Comparison of ENCODE assay signal across 9 cellular contexts in the genomic region with DNA sequence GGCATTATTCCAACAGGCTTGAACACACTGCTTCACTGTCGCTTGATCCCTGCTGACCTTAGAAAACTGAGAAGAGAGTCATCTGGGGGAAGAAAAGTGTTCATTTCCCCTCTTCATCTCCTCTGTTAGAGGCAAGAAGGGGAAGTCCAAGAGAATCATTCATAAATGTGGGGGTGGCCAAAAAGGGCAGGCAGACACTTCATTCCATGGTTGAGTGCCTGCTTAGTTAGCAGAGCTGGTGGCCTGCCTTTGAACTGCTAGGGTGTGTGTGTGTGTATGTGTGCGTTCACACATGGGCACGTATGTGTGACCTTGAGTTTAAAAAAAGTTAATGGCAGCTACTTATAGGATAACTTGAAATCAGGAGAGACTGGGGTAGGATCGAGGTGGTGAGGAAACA. TPM values are rescaled to one million over a fixed set of nuclear protein-coding genes. Genes with fewer than 3 reads are reported as not detected.
DNase-seq lines count a peak whose midpoint lies in the region; ATAC-seq and TF ChIP-seq lines count a peak whose summit lies in the region.
"Had no signal": no experiment of that assay in that cellular context is flagged by ENCODE, and none has a peak within 500 bp of the region (broad histone marks: within the 10 kb centered on the region; RNA-seq: fewer than 3 reads in every experiment).

No MANE protein-coding gene starts in this region.

- CTCF ChIA-PET in activated CD8-positive, alpha-beta T cell treated with anti-CD3 and anti-CD28 coated beads for 36 hours (lab: Charles Lee) = interaction anchor here (0.9 to 6.0 kb wide), 4 partner anchors 10 to 130 kb away, joined by 3 to 146 read pairs (median 5); no protein-coding TSS in a partner anchor
- CTCF ChIA-PET in activated CD8-positive, alpha-beta T cell treated with anti-CD3 and anti-CD28 coated beads, Interleukin-2, amount 10 ng/mL, durations not matched to agents 7 days and 5 days (lab: Charles Lee) = interaction anchor here (1.5 to 5.3 kb wide), 2 partner anchors 12 to 127 kb away, joined by 3 to 60 read pairs; no protein-coding TSS in a partner anchor

- H3K9me3 Mint-ChIP-seq in activated CD8-positive, alpha-beta T cell treated with anti-CD3 and anti-CD28 coated beads for 36 hours = no peaks in the 10 kb centered on the region
- no peaks in the 10 kb centered on the region for H3K9me3 Mint-ChIP-seq in activated CD8-positive, alpha-beta T cell treated with anti-CD3 and anti-CD28 coated beads, Interleukin-2, amount 10 ng/mL, durations not matched to agents 7 days and 5 days (ENCODE audit: insufficient read depth)
- H3K9me3 Mint-ChIP-seq in natural killer cell = no peaks in the 10 kb centered on the region

- no peak for TF ChIP-seq CTCF in activated CD8-positive, alpha-beta T cell treated with anti-CD3 and anti-CD28 coated beads for 36 hours (IDR thresholded peaks at IDR 0.05)
- TF ChIP-seq CTCF in upper lobe of right lung (IDR thresholded peaks at IDR 0.05) = no peak
- no peak for TF ChIP-seq CTCF in natural killer cell (IDR thresholded peaks at IDR 0.05)
- TF ChIP-seq CTCF in suprapubic skin (IDR thresholded peaks at IDR 0.05) = no peak

- DNase-seq in activated CD8-positive, alpha-beta T cell treated with anti-CD3 and anti-CD28 coated beads for 36 hours = peak; percentile 43
- DNase-seq in activated CD8-positive, alpha-beta T cell treated with anti-CD3 and anti-CD28 coated beads, Interleukin-2, amount 10 ng/mL, durations not matched to agents 7 days and 5 days = no peak
- DNase-seq in NAMALWA (ENCODE audit: low spot score) = peak; percentile 85
- DNase-seq in upper lobe of right lung = no peak
- no peak for DNase-seq in natural killer cell
- DNase-seq in middle frontal gyrus (ENCODE audit: extremely low spot score, low spot score) = no peak
- DNase-seq in suprapubic skin (ENCODE audit: low spot score in 2 of 2) = no peak

- TF ChIP-seq POLR2A in suprapubic skin (IDR thresholded peaks at IDR 0.05) = no peak

- H3K27me3 ChIP-seq in upper lobe of right lung (no peaks in the 10 kb centered on the region), suprapubic skin (no peaks in the 10 kb centered on the region)

- 92% methylated on average over 4 of the region's 4 CpGs for WGBS in suprapubic skin

- no peak overlapping the region for H3K4me3 ChIP-seq in upper lobe of right lung
- no peak overlapping the region for H3K4me3 ChIP-seq in suprapubic skin

- peaks cover 5% of the 10 kb centered on the region for H3K4me1 Mint-ChIP-seq in activated CD8-positive, alpha-beta T cell treated with anti-CD3 and anti-CD28 coated beads for 36 hours (ENCODE audit: low read depth)
- no peaks in the 10 kb centered on the region for H3K4me1 Mint-ChIP-seq in activated CD8-positive, alpha-beta T cell treated with anti-CD3 and anti-CD28 coated beads, Interleukin-2, amount 10 ng/mL, durations not matched to agents 7 days and 5 days (ENCODE audit: low read depth)
- H3K4me1 Mint-ChIP-seq in natural killer cell = no peaks in the 10 kb centered on the region

- H3K36me3 Mint-ChIP-seq in activated CD8-positive, alpha-beta T cell treated with anti-CD3 and anti-CD28 coated beads for 36 hours (ENCODE audit: low read depth) = no peaks in the 10 kb centered on the region
- no peaks in the 10 kb centered on the region for H3K36me3 Mint-ChIP-seq in activated CD8-positive, alpha-beta T cell treated with anti-CD3 and anti-CD28 coated beads, Interleukin-2, amount 10 ng/mL, durations not matched to agents 7 days and 5 days (ENCODE audit: low read depth)
- H3K36me3 Mint-ChIP-seq in natural killer cell = no peaks in the 10 kb centered on the region

- POLR2A ChIA-PET in activated CD8-positive, alpha-beta T cell treated with anti-CD3 and anti-CD28 coated beads for 36 hours (lab: Charles Lee) = no interaction called here
- POLR2A ChIA-PET in activated CD8-positive, alpha-beta T cell treated with anti-CD3 and anti-CD28 coated beads, Interleukin-2, amount 10 ng/mL, durations not matched to agents 7 days and 5 days (lab: Charles Lee) = no interaction called here

- ATAC-seq in activated CD8-positive, alpha-beta T cell treated with anti-CD3 and anti-CD28 coated beads for 36 hours = peak; percentile 93
- no peak for ATAC-seq in activated CD8-positive, alpha-beta T cell treated with anti-CD3 and anti-CD28 coated beads, Interleukin-2, amount 10 ng/mL, durations not matched to agents 7 days and 5 days
- peak; percentile 99 for ATAC-seq in HG02840 (IDR thresholded peaks at IDR 0.05; ENCODE audit: low FRiP score, unreplicated experiment)
- ATAC-seq in upper lobe of right lung = peak; percentile 49
- ATAC-seq in natural killer cell = no peak

- H3K9me3 ChIP-seq in upper lobe of right lung (no peaks in the 10 kb centered on the region), suprapubic skin (no peaks in the 10 kb centered on the region)

- intact Hi-C loops in activated CD8-positive, alpha-beta T cell treated with anti-CD3 and anti-CD28 coated beads for 36 hours (cut with micrococcal nuclease) = no loop called here
- intact Hi-C loops in upper lobe of right lung (cut with DNase I) = no loop called here
- intact Hi-C loops in natural killer cell (cut with micrococcal nuclease) = no loop called here

- no peak overlapping the region for H3K27ac ChIP-seq in upper lobe of right lung
- H3K27ac ChIP-seq in suprapubic skin = no peak overlapping the region

- H3K36me3 ChIP-seq in upper lobe of right lung (no peaks in the 10 kb centered on the region), suprapubic skin (no peaks in the 10 kb centered on the region)

- no peak overlapping the region for H3K27ac Mint-ChIP-seq in activated CD8-positive, alpha-beta T cell treated with anti-CD3 and anti-CD28 coated beads for 36 hours
- H3K27ac Mint-ChIP-seq in activated CD8-positive, alpha-beta T cell treated with anti-CD3 and anti-CD28 coated beads, Interleukin-2, amount 10 ng/mL, durations not matched to agents 7 days and 5 days = no peak overlapping the region
- H3K27ac Mint-ChIP-seq in natural killer cell = no peak overlapping the region

- peaks cover 43% of the 10 kb centered on the region for H3K27me3 Mint-ChIP-seq in activated CD8-positive, alpha-beta T cell treated with anti-CD3 and anti-CD28 coated beads for 36 hours
- peaks cover 63% of the 10 kb centered on the region for H3K27me3 Mint-ChIP-seq in activated CD8-positive, alpha-beta T cell treated with anti-CD3 and anti-CD28 coated beads, Interleukin-2, amount 10 ng/mL, durations not matched to agents 7 days and 5 days (ENCODE audit: low read depth)
- H3K27me3 Mint-ChIP-seq in natural killer cell (ENCODE audit: low read depth in 2 of 2) = peaks cover 57 to 77% of the 10 kb centered on the region in 2 donors

- H3K4me1 ChIP-seq in upper lobe of right lung = peaks cover 6% of the 10 kb centered on the region
- peaks cover 15% of the 10 kb centered on the region for H3K4me1 ChIP-seq in suprapubic skin

- H3K4me3 Mint-ChIP-seq in activated CD8-positive, alpha-beta T cell treated with anti-CD3 and anti-CD28 coated beads for 36 hours = no peak overlapping the region
- no peak overlapping the region for H3K4me3 Mint-ChIP-seq in activated CD8-positive, alpha-beta T cell treated with anti-CD3 and anti-CD28 coated beads, Interleukin-2, amount 10 ng/mL, durations not matched to agents 7 days and 5 days
- H3K4me3 Mint-ChIP-seq in natural killer cell = no peak overlapping the region

- no peak for TF ChIP-seq EP300 in suprapubic skin (IDR thresholded peaks at IDR 0.05)

RNA-seq across cellular contexts. Expression of gene RFPL4B, which starts 39.4 kb away (rescaled TPM):
- total RNA-seq in activated CD8-positive, alpha-beta T cell treated with anti-CD3 and anti-CD28 coated beads for 36 hours = not detected
- not detected for total RNA-seq in activated CD8-positive, alpha-beta T cell treated with anti-CD3 and anti-CD28 coated beads, Interleukin-2, amount 10 ng/mL, durations not matched to agents 7 days and 5 days
- total RNA-seq in upper lobe of right lung (not detected), natural killer cell (not detected), suprapubic skin (not detected)
- total RNA-seq: activated CD8-positive, alpha-beta memory T cell treated with anti-CD3 and anti-CD28 coated beads for 36 hours had no signal

RNA-seq across cellular contexts. Expression of gene LAMA4, which starts 53.3 kb away (rescaled TPM):
- total RNA-seq in activated CD8-positive, alpha-beta T cell treated with anti-CD3 and anti-CD28 coated beads for 36 hours = not detected
- total RNA-seq in activated CD8-positive, alpha-beta T cell treated with anti-CD3 and anti-CD28 coated beads, Interleukin-2, amount 10 ng/mL, durations not matched to agents 7 days and 5 days = not detected
- 134 TPM for total RNA-seq in upper lobe of right lung
- not detected for total RNA-seq in natural killer cell
- 10 to 100 TPM; 10.4 to 44.0 (median 23.6) TPM for total RNA-seq in suprapubic skin
- total RNA-seq: activated CD8-positive, alpha-beta memory T cell treated with anti-CD3 and anti-CD28 coated beads for 36 hours had no signal

Comparison
In these comparisons a context has a peak if more than half of its experiments do, and no peak if none do; other contexts are left out.
1. ATAC-seq: peak in activated CD8-positive, alpha-beta T cell treated with anti-CD3 and anti-CD28 coated beads for 36 hours (single experiment), HG02840 (single experiment) and upper lobe of right lung (single experiment); none in activated CD8-positive, alpha-beta T cell treated with anti-CD3 and anti-CD28 coated beads, Interleukin-2, amount 10 ng/mL, durations not matched to agents 7 days and 5 days (single experiment) and natural killer cell (0 of 3).
2. DNase-seq: peak in activated CD8-positive, alpha-beta T cell treated with anti-CD3 and anti-CD28 coated beads for 36 hours (single experiment) and NAMALWA (single experiment); none in activated CD8-positive, alpha-beta T cell treated with anti-CD3 and anti-CD28 coated beads, Interleukin-2, amount 10 ng/mL, durations not matched to agents 7 days and 5 days (single experiment), upper lobe of right lung (single experiment), natural killer cell (single experiment), middle frontal gyrus (single experiment) and suprapubic skin (0 of 2).
3. RNA of gene LAMA4, which starts 53.3 kb away (total RNA-seq): 134 TPM in upper lobe of right lung (single experiment) and 10.4 to 44.0 TPM in suprapubic skin; not detected in activated CD8-positive, alpha-beta T cell treated with anti-CD3 and anti-CD28 coated beads for 36 hours, not detected in activated CD8-positive, alpha-beta T cell treated with anti-CD3 and anti-CD28 coated beads, Interleukin-2, amount 10 ng/mL, durations not matched to agents 7 days and 5 days and not detected in natural killer cell; every median in the first group is over 4 times any median in the second.